In the genomic region with DNA sequence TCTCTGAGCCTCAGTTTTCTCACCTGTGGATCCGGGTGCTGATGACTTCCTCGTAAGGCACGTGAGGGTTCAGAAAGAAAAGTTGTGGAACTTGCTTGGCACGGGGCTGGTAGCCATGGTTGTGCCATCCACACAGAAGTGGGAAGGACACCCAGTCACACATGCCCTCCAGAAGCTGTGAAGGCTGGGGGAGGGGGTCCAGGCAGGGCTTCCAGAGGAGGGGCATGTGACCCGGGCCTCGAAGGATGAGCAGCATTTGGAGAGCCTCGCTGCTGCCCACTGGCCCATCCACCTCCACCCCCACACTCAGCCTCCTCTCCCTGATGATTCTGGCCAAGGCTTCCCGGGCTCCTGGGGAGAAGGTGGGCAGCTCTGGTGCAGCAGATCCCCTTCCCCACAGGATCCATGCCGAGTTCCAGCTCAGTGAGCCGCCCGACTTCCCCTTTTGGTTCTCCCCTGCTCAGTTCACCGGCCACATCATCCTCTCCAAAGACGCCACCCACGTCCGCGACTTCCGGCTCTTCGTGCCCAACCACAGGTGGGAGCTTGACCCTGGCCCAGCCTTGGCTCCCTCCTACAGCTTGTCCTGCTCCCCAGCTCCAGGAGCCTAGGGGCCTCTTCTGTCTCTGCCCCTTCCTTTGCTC, we compare ENCODE assay signal across 15 cellular contexts. TPM values are rescaled to one million over a fixed set of nuclear protein-coding genes. Genes with fewer than 3 reads are reported as not detected.
DNase-seq lines count a peak whose midpoint lies in the region; ATAC-seq and TF ChIP-seq lines count a peak whose summit lies in the region.
"Had no signal": no experiment of that assay in that cellular context is flagged by ENCODE, and none has a peak within 500 bp of the region (broad histone marks: within the 10 kb centered on the region; RNA-seq: fewer than 3 reads in every experiment).

No MANE protein-coding gene starts in this region.

- ATAC-seq in HG03159 (IDR thresholded peaks at IDR 0.05; ENCODE audit: unreplicated experiment): no peak
- ATAC-seq: heart left ventricle had no signal

- no peaks in the 10 kb centered on the region for H3K9me3 ChIP-seq in BLaER1 treated with 17β-estradiol and CSF1 and Interleukin-3, amounts not matched to agents 10 nM and 100 nM (replicated peaks in 1 of 11)
- no peaks in the 10 kb centered on the region for H3K9me3 ChIP-seq in OCI-LY7 (ENCODE audit: low read length)
- H3K9me3 ChIP-seq in transverse colon: no peaks in the 10 kb centered on the region
- H3K9me3 ChIP-seq: heart left ventricle had no signal

- H3K79me2 ChIP-seq in OCI-LY7 (ENCODE audit: insufficient read depth, low read depth, low read length): no peaks in the 10 kb centered on the region

- no TSS peak for BruUV-seq in OCI-LY7 (replicated peaks; lab: Mats Ljungman, UMichigan)

- no peaks in the 10 kb centered on the region for H3K27me3 ChIP-seq in BLaER1 treated with 17β-estradiol and CSF1 and Interleukin-3, amounts not matched to agents 10 nM and 100 nM
- H3K27me3 ChIP-seq in transverse colon: no peaks in the 10 kb centered on the region
- H3K27me3 ChIP-seq: heart left ventricle had no signal

- no peak for TF ChIP-seq CTCF in GM13976 (IDR thresholded peaks at IDR 0.05; ENCODE audit: borderline replicate concordance, control extremely low read depth, extremely low read depth, insufficient read depth, missing control alignments)
- TF ChIP-seq CTCF in OCI-LY7 (conservative IDR thresholded peaks at IDR 0.05; ENCODE audit: low read length): no peak
- TF ChIP-seq CTCF in transverse colon (IDR thresholded peaks at IDR 0.05): no peak

- H3K9me2 ChIP-seq in OCI-LY7 (ENCODE audit: insufficient read depth, low read length): no peaks in the 10 kb centered on the region

- no peak for TF ChIP-seq EP300 in transverse colon (IDR thresholded peaks at IDR 0.05; ENCODE audit: low read depth)

- H3K4me1 ChIP-seq in BLaER1 treated with 17β-estradiol and CSF1 and Interleukin-3, amounts not matched to agents 10 nM and 100 nM: peaks cover 66 to 71% (median 69%) of the 10 kb centered on the region in 10 experiments
- peaks cover 21% of the 10 kb centered on the region for H3K4me1 ChIP-seq in OCI-LY7 (ENCODE audit: insufficient read depth, low read length, poor library complexity, severe bottlenecking)
- peaks cover 0 to 13% (median 3%) of the 10 kb centered on the region in 4 donors for H3K4me1 ChIP-seq in transverse colon

- H3K27ac ChIP-seq in BLaER1 treated with 17β-estradiol and CSF1 and Interleukin-3, amounts not matched to agents 10 nM and 100 nM: peak overlapping the region; percentile 10 to 76 (median 61); a peak in 21 of 22 replicates
- peak overlapping the region; percentile 43 for H3K27ac ChIP-seq in OCI-LY7 (ENCODE audit: low read depth, low read length, poor library complexity, severe bottlenecking)
- H3K27ac ChIP-seq in transverse colon: no peak overlapping the region

- no peak for TF ChIP-seq POLR2A in transverse colon (IDR thresholded peaks at IDR 0.05)

- peak overlapping the region; percentile 79 to 93 (median 87) for H3K4me2 ChIP-seq in BLaER1 treated with 17β-estradiol and CSF1 and Interleukin-3, amounts not matched to agents 10 nM and 100 nM
- peak overlapping the region; percentile 61 for H3K4me2 ChIP-seq in OCI-LY7 (ENCODE audit: low read length)

- H4K20me1 ChIP-seq in BLaER1 treated with 17β-estradiol and CSF1 and Interleukin-3, amounts not matched to agents 10 nM and 100 nM: peaks cover 14 to 81% (median 33%) of the 10 kb centered on the region in 11 experiments; a peak in 17 of 22 replicates
- no peaks in the 10 kb centered on the region for H4K20me1 ChIP-seq in OCI-LY7 (ENCODE audit: insufficient read depth, low read length)

- CTCF ChIA-PET in OCI-LY7 (lab: Charles Lee; ENCODE audit: unreplicated experiment): interaction anchor here (1.0 to 1.7 kb wide), 4 partner anchors 200 to 289 kb away, joined by 3 to 7 read pairs (median 4); no protein-coding TSS in a partner anchor

- in situ Hi-C loops in GM13976 (cut with MboI; ENCODE audit: low sequenced_read_pairs, unreplicated experiment) (loop anchor here (25.0 kb wide), 1 partner anchor 397 kb away; a partner anchor contains a TSS), transverse colon (cut with MboI; ENCODE audit: low pct_ligation_motif_present in 1 of 4, low pct_unique_long_range_greater_than_20kb in 1 of 4, low sequenced_read_pairs in 3 of 4) (no loop called here)

- POLR2A ChIA-PET in OCI-LY7 (lab: Charles Lee): interaction anchor here (0.6 to 1.4 kb wide), 2 partner anchors 9 to 10 kb away, joined by 3 to 6 read pairs; a partner anchor contains a TSS

- peak overlapping the region in 10 of 11 experiments; percentile 20 to 63 (median 50); a peak in 18 of 22 replicates for H3K9ac ChIP-seq in BLaER1 treated with 17β-estradiol and CSF1 and Interleukin-3, amounts not matched to agents 10 nM and 100 nM

- H3K36me3 ChIP-seq in BLaER1 treated with 17β-estradiol and CSF1 and Interleukin-3, amounts not matched to agents 10 nM and 100 nM: peaks cover 5 to 53% (median 27%) of the 10 kb centered on the region in 11 experiments; a peak in 20 of 22 replicates
- no peaks in the 10 kb centered on the region for H3K36me3 ChIP-seq in OCI-LY7 (ENCODE audit: insufficient read depth, low read length)
- H3K36me3 ChIP-seq in transverse colon: no peaks in the 10 kb centered on the region

- peak; percentile 65 for DNase-seq in GM13976 (ENCODE audit: low spot score)
- DNase-seq in OCI-LY7 (ENCODE audit: low spot score): peak; percentile 77
- peak; percentile 40 for DNase-seq in islet precursor cell
- no peak for DNase-seq in NCI-H446 (lab: John Stamatoyannopoulos, UW)
- DNase-seq in NCI-H446 treated with DMSO at 0.1 percent for 48 hours (lab: John Stamatoyannopoulos, UW): no peak
- no peak for DNase-seq in transverse colon
- DNase-seq: DMS153; H9; NCI-H2029; NCI-H774; SHP77; stimulated activated naive CD4-positive, alpha-beta T cell had no signal

- intact Hi-C loops in OCI-LY7 (cut with micrococcal nuclease; ENCODE audit: unreplicated experiment) (no loop called here), transverse colon (cut with DNase I; ENCODE audit: low total_unique reads) (no loop called here)

- peak overlapping the region; percentile 52; the same call in 1 of the 2 replicates for H2AFZ ChIP-seq in OCI-LY7 (ENCODE audit: low read length)

- peak overlapping the region in 7 of 10 experiments; percentile 11 to 53 (median 21); a peak in 11 of 20 replicates for H3K4me3 ChIP-seq in BLaER1 treated with 17β-estradiol and CSF1 and Interleukin-3, amounts not matched to agents 10 nM and 100 nM
- no peak overlapping the region for H3K4me3 ChIP-seq in OCI-LY7 (ENCODE audit: low read depth, low read length, poor library complexity, severe bottlenecking)
- no peak overlapping the region for H3K4me3 ChIP-seq in transverse colon
- H3K4me3 ChIP-seq: heart left ventricle had no signal

- 81% methylated on average over 18 of the region's 18 CpGs; no CpG with 5 or more reads in 1 of the 2 donors for WGBS in transverse colon (ENCODE audit: low coverage in 1 of 2), 2 donors

RNA-seq across cellular contexts. Expression of a gene that starts 9.4 kb away (rescaled TPM):
- 5.6 and 9.9 TPM in 2 replicates for total RNA-seq in OCI-LY7 (2014; rRNA removed; shearing (Covaris generic))
- total RNA-seq in OCI-LY7 (2022) (28.1 and 28.3 TPM in 2 replicates), transverse colon (10 to 100 TPM; 17.1 to 68.1 (median 24.4) TPM)

RNA-seq across cellular contexts. Expression of a gene that starts 10.3 kb away (rescaled TPM):
- 33.6 and 35.3 TPM in 2 replicates for total RNA-seq in OCI-LY7 (2014; rRNA removed; shearing (Covaris generic))
- total RNA-seq in OCI-LY7 (2022): 43.4 and 51.2 TPM in 2 replicates
- total RNA-seq in transverse colon: 100 to 1,000 TPM in 1 of 4 donors, 10 to 100 TPM in 3; 73.2 to 125 (median 93.6) TPM

RNA-seq across cellular contexts. Expression of a gene that starts 49.9 kb away (rescaled TPM):
- 14.2 and 21.5 TPM in 2 replicates for total RNA-seq in OCI-LY7 (2014; rRNA removed; shearing (Covaris generic))
- 15.1 and 16.8 TPM in 2 replicates for total RNA-seq in OCI-LY7 (2022)
- under 1 TPM in 1 of 4 donors, not detected in 3; 0.41 TPM for total RNA-seq in transverse colon

Comparison
In these comparisons a context has a peak if more than half of its experiments do, and no peak if none do; other contexts are left out.
1. H3K27ac ChIP-seq: peak in BLaER1 treated with 17β-estradiol and CSF1 and Interleukin-3, amounts not matched to agents 10 nM and 100 nM (11 of 11) and OCI-LY7 (single experiment); none in transverse colon (0 of 4).
2. H3K4me3 ChIP-seq: peak in BLaER1 treated with 17β-estradiol and CSF1 and Interleukin-3, amounts not matched to agents 10 nM and 100 nM (7 of 10); none in OCI-LY7 (single experiment) and transverse colon (0 of 4).
3. DNase-seq: peak in GM13976 (single experiment), OCI-LY7 (single experiment) and islet precursor cell (single experiment); none in NCI-H446 (0 of 2), NCI-H446 treated with DMSO at 0.1 percent for 48 hours (single experiment) and transverse colon (single experiment).
4. RNA of a gene that starts 49.9 kb away (total RNA-seq): 14.2 to 21.5 TPM in OCI-LY7; 0.41 TPM in transverse colon; every median in the first group is over 10 times any median in the second.